Comparison of ENCODE assay signal across 23 cellular contexts in genomic region chr3:10763248-10763620, GRCh38. TPM values are rescaled to one million over a fixed set of nuclear protein-coding genes. Genes with fewer than 3 reads are reported as not detected.
"Had no signal": no experiment of that assay in that cellular context is flagged by ENCODE, and none has a peak within 500 bp of the region (broad histone marks: within the 10 kb centered on the region; RNA-seq: fewer than 3 reads in every experiment).

No MANE protein-coding gene starts in this region.

- H3K27me3 ChIP-seq: pancreas, uterus had no signal

- H3K4me1 Mint-ChIP-seq: immature natural killer cell; mesothelial cell of epicardium; naive B cell; natural killer cell; nephron progenitor cell; stimulated activated memory B cell treated with anti-CD40 and anti-IgM and Interleukin-4, amounts not matched to agents 10 μg/mL and 1 μg/mL and 100 μg/mL, for 72 hours; stimulated activated naive CD8-positive, alpha-beta T cell treated with anti-CD3 and anti-CD28 coated beads, Interleukin-15, amount 100 ng/mL, for 72 hours had no signal

- H3K4me1 ChIP-seq: left ventricle myocardium inferior, pancreas, prostate gland, sigmoid colon, spleen, tibial nerve, uterus had no signal

- H3K36me3 ChIP-seq: left ventricle myocardium inferior, pancreas, prostate gland, sigmoid colon, spleen, tibial nerve, uterus had no signal

- H3K27ac ChIP-seq: left ventricle myocardium inferior, pancreas, prostate gland, sigmoid colon, spleen, tibial nerve, uterus had no signal

- H3K9me3 Mint-ChIP-seq: immature natural killer cell; mesothelial cell of epicardium; naive B cell; natural killer cell; nephron progenitor cell; stimulated activated memory B cell treated with anti-CD40 and anti-IgM and Interleukin-4, amounts not matched to agents 10 μg/mL and 1 μg/mL and 100 μg/mL, for 72 hours; stimulated activated naive CD8-positive, alpha-beta T cell treated with anti-CD3 and anti-CD28 coated beads, Interleukin-15, amount 100 ng/mL, for 72 hours; type B pancreatic cell had no signal

- H3K36me3 Mint-ChIP-seq: immature natural killer cell; mesothelial cell of epicardium; naive B cell; natural killer cell; stimulated activated memory B cell treated with anti-CD40 and anti-IgM and Interleukin-4, amounts not matched to agents 10 μg/mL and 1 μg/mL and 100 μg/mL, for 72 hours; type B pancreatic cell had no signal

- H3K4me3 ChIP-seq: left ventricle myocardium inferior, lung, pancreas, prostate gland, sigmoid colon, spleen, tibial nerve, uterus had no signal

- H3K4me3 Mint-ChIP-seq: immature natural killer cell; mesothelial cell of epicardium; naive B cell; natural killer cell; nephron progenitor cell; stimulated activated memory B cell treated with anti-CD40 and anti-IgM and Interleukin-4, amounts not matched to agents 10 μg/mL and 1 μg/mL and 100 μg/mL, for 72 hours; stimulated activated naive CD8-positive, alpha-beta T cell treated with anti-CD3 and anti-CD28 coated beads, Interleukin-15, amount 100 ng/mL, for 72 hours; type B pancreatic cell had no signal

- DNase-seq: immature natural killer cell; left ventricle myocardium inferior; mesendoderm; naive B cell; natural killer cell; nephron progenitor cell; pancreas; retina; right cardiac atrium; sigmoid colon; small intestine; spleen; stimulated activated CD4-positive, alpha-beta T cell treated with anti-CD3 and anti-CD28 coated beads, Interleukin-4, amount 100 ng/mL, for 4 hours; stimulated activated CD8-positive, alpha-beta memory T cell treated with anti-CD3 and anti-CD28 coated beads, Interleukin-4, amount 100 ng/mL, for 48 hours; stimulated activated naive CD4-positive, alpha-beta T cell treated with Interleukin-2 at 50 U/mL for 16 hours; stimulated activated naive CD8-positive, alpha-beta T cell treated with anti-CD3 and anti-CD28 coated beads, Interleukin-15, amount 100 ng/mL, for 72 hours; uterus had no signal

- H3K27ac Mint-ChIP-seq: immature natural killer cell; mesothelial cell of epicardium; naive B cell; natural killer cell; nephron progenitor cell; stimulated activated memory B cell treated with anti-CD40 and anti-IgM and Interleukin-4, amounts not matched to agents 10 μg/mL and 1 μg/mL and 100 μg/mL, for 72 hours; stimulated activated naive CD8-positive, alpha-beta T cell treated with anti-CD3 and anti-CD28 coated beads, Interleukin-15, amount 100 ng/mL, for 72 hours; type B pancreatic cell had no signal

- ATAC-seq: natural killer cell; pancreas; right cardiac atrium; stimulated activated memory B cell treated with anti-CD40 and anti-IgM and Interleukin-4, amounts not matched to agents 10 μg/mL and 1 μg/mL and 100 μg/mL, for 72 hours; stimulated activated naive CD8-positive, alpha-beta T cell treated with anti-CD3 and anti-CD28 coated beads, Interleukin-15, amount 100 ng/mL, for 72 hours had no signal

- H3K9me3 ChIP-seq: left ventricle myocardium inferior, pancreas, prostate gland, sigmoid colon, spleen, tibial nerve, uterus had no signal

RNA-seq across cellular contexts. Expression of gene SLC6A11, which starts 52.8 kb away (rescaled TPM):
- total RNA-seq: left ventricle myocardium inferior, natural killer cell, right cardiac atrium had no signal
